ENCODE assay signal across 25 cellular contexts in the genomic region with DNA sequence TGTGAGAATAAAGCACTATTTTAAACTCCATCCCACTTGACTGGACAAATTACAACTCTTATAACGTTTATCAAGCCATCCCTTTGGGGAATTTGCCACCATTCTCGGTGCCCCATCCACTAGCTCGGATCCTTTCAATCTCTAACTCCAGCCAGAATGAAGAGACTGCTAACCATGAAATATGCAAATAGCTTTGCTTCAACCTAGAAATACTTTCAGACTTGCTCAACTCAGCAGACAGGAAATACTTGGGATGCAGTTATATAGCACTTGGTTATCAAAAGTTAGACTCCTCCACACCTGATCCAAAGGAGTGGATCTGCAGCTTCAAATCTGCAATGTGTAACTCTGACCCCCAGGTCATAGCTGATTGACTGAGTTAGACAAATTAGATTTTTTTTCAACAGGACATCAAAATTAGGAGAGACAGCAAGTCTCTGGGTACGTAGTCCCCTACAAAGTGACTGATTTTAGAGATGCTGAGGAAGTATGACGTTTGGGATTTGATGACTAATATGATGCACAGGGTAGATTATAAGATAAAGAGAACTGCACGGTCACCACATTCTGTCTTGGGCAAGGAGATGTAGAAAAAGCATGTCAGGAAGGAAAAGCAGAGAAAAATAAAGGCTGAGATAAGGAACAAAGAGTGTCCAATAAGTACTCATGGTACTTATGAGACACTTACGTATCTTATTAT.
"Had no signal": no experiment of that assay in that cellular context is flagged by ENCODE, and none has a peak within 500 bp of the region (broad histone marks: within the 10 kb centered on the region; RNA-seq: fewer than 3 reads in every experiment).

No MANE protein-coding gene starts in this region.

- DNase-seq: colonic mucosa; effector CD8-positive, alpha-beta T cell; endodermal cell; foreskin keratinocyte; heart left ventricle; kidney; left cardiac atrium; left lung; mesenchymal stem cell; mucosa of descending colon; naive B cell; pancreas; right cardiac atrium; spleen; stimulated activated CD4-positive, alpha-beta T cell treated with anti-CD3 and anti-CD28 coated beads, Interleukin-4, amount 100 ng/mL, for 4 hours; stimulated activated naive B cell treated with anti-CD40 and anti-IgM and Interleukin-4, amounts not matched to agents 10 μg/mL and 1 μg/mL and 100 μg/mL, for 72 hours; trophoblast cell had no signal

- H3K27ac ChIP-seq: colonic mucosa, epithelial cell of prostate, esophagus muscularis mucosa, foreskin keratinocyte, gastroesophageal sphincter, heart left ventricle, hepatocyte, left lung, neutrophil, pancreas, skin epidermis, spleen, suprapubic skin had no signal

- H3K27me3 ChIP-seq: colonic mucosa, esophagus muscularis mucosa, foreskin keratinocyte, gastroesophageal sphincter, heart left ventricle, hepatocyte, left lung, neutrophil, pancreas, spleen, suprapubic skin had no signal

- H2AFZ ChIP-seq: hepatocyte had no signal

- H3K4me2 ChIP-seq: hepatocyte had no signal

- H3K79me2 ChIP-seq: hepatocyte had no signal

- H3K4me3 ChIP-seq: colonic mucosa, esophagus muscularis mucosa, gastroesophageal sphincter, heart left ventricle, hepatocyte, left lung, mucosa of descending colon, pancreas, skin epidermis, spleen, suprapubic skin had no signal

- H3K4me1 ChIP-seq: colonic mucosa, esophagus muscularis mucosa, foreskin keratinocyte, gastroesophageal sphincter, heart left ventricle, left lung, pancreas, spleen, suprapubic skin had no signal

- H3K36me3 ChIP-seq: colonic mucosa, esophagus muscularis mucosa, gastroesophageal sphincter, heart left ventricle, left lung, neutrophil, pancreas, spleen, suprapubic skin had no signal

- H3K9me3 ChIP-seq: colonic mucosa, esophagus muscularis mucosa, gastroesophageal sphincter, heart left ventricle, left lung, mucosa of descending colon, neutrophil, pancreas, spleen, suprapubic skin had no signal

- FAIRE-seq: kidney, pancreas had no signal

- ATAC-seq: foreskin keratinocyte; gastroesophageal sphincter; heart left ventricle; left cardiac atrium; left lung; mucosa of descending colon; natural killer cell treated with Interleukin-12 subunit alpha and Interleukin-12 subunit beta and Interleukin-15 and Interleukin-18, amount 100 ng/mL, for 72 hours; pancreas; right cardiac atrium; stimulated activated naive B cell treated with anti-CD40 and anti-IgM and Interleukin-4, amounts not matched to agents 10 μg/mL and 1 μg/mL and 100 μg/mL, for 72 hours had no signal
